In the genomic region with DNA sequence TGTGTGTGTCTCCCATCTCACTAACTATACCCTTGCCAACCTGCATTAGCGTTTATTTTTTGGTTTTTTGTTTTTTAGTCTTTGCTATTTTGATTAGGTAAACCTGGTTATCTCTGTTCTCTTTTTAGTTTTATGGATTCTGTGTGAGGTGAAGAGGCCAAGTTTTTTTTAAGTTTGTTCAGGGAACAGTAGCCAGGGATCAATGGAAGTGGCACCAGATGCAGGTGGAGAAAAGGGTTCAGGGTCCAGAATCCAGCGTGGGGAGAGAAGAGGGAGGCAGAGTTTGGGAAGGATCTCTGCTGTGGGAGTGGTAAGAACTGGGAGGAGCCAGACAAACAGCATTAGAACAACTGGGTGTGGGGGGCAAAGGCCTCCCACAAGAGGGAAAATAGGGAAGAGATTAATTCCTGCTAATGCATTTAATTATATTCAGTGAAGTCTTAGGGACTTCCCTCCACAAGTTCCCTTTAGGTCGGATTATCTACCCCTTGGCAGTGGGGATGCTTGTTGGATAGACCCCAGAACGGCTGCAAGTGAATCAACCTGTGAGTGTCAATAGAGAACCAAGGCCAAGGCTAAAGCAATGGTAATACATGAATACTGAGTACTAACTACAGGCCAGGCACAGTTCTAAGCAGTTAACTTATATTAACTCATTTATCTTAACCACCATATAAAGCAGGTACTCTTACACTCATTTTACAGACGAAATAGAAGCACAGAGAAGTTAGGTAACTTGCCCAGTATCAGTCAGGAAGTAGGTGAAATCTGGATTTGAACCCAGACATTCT, we compare ENCODE assay signal across 8 cellular contexts. TPM values are rescaled to one million over a fixed set of nuclear protein-coding genes. Genes with fewer than 3 reads are reported as not detected.
DNase-seq lines count a peak whose midpoint lies in the region; TF ChIP-seq lines count a peak whose summit lies in the region.

No MANE protein-coding gene starts in this region.

- WGBS in GM23248 (ENCODE audit: low coverage in 1 of 2, low lambda C conversion rate in 2 of 2, missing lambda C conversion rate in 2 of 2), 2 experiments: 62 to 71% methylated on average over 5 of the region's 5 CpGs

- peaks cover 41% of the 10 kb centered on the region for H3K79me2 ChIP-seq in GM23248 (ENCODE audit: insufficient read depth)

- H3K36me3 ChIP-seq in GM23248 (ENCODE audit: low read depth) (no peaks in the 10 kb centered on the region), SJCRH30 (no peaks in the 10 kb centered on the region)

- H3K27ac ChIP-seq in GM23248 (peak overlapping the region; percentile 99), SJCRH30 (peak overlapping the region; percentile 52)

- no peaks in the 10 kb centered on the region for H3K9me2 ChIP-seq in GM23248 (ENCODE audit: insufficient read depth)

- H4K20me1 ChIP-seq in GM23248 (ENCODE audit: insufficient read depth): no peaks in the 10 kb centered on the region; the same call in 1 of the 2 replicates

- peak overlapping the region; percentile 69 for H2AFZ ChIP-seq in GM23248

- H3K27me3 ChIP-seq in GM23248 (replicated peaks; ENCODE audit: insufficient read depth) (no peaks in the 10 kb centered on the region), SJCRH30 (no peaks in the 10 kb centered on the region)

- H3K4me2 ChIP-seq in GM23248 (ENCODE audit: unreplicated experiment): peak overlapping the region; percentile 95

- H3K9me3 ChIP-seq in GM23248 (ENCODE audit: low read depth) (no peaks in the 10 kb centered on the region), SJCRH30 (replicated peaks) (no peaks in the 10 kb centered on the region)

- DNase-seq in GM23248: no peak
- no peak for DNase-seq in SJCRH30
- DNase-seq in fibroblast of pulmonary artery (ENCODE audit: low read depth): no peak
- no peak for DNase-seq in skeletal muscle cell (ENCODE audit: low read depth)
- no peak for DNase-seq in H4 (ENCODE audit: low spot score)
- no peak for DNase-seq in NCI-H774 (lab: John Stamatoyannopoulos, UW)
- DNase-seq in cerebellar nuclear complex (lab: John Stamatoyannopoulos, UW): no peak
- no peak for DNase-seq in AML-193 (lab: John Stamatoyannopoulos, UW)

- H3K4me1 ChIP-seq in GM23248 (ENCODE audit: insufficient read depth): peaks cover 54% of the 10 kb centered on the region
- peaks cover 4% of the 10 kb centered on the region for H3K4me1 ChIP-seq in SJCRH30

- peak overlapping the region; percentile 100 for H3K9ac ChIP-seq in GM23248

- H3F3A ChIP-seq in GM23248 (ENCODE audit: insufficient read depth): peaks cover 39% of the 10 kb centered on the region

- no peak for TF ChIP-seq CTCF in fibroblast of pulmonary artery (IDR thresholded peaks at IDR 0.05; ENCODE audit: low read length, missing control alignments)

- in situ Hi-C loops in GM23248 (cut with MboI): no loop called here

- H3K4me3 ChIP-seq in GM23248 (peak overlapping the region; percentile 92), SJCRH30 (peak overlapping the region; percentile 73), fibroblast of pulmonary artery (replicated peaks; ENCODE audit: low read depth, low read length) (peak overlapping the region; percentile 99), skeletal muscle cell (ENCODE audit: low read depth, low read length) (peak overlapping the region; percentile 99)

RNA-seq across cellular contexts. Expression of gene GNAT2, which starts 0.6 kb away (rescaled TPM):
- not detected in 2 replicates for total RNA-seq in GM23248 (2014; rRNA removed; shearing (Covaris generic))
- polyA plus RNA-seq in GM23248 (2016; fragmentation: Nextera tagmentation; extraction: Ambion mirVana): 0.32 TPM in 1 of 2 replicates, not detected in the other
- 0.08 and 0.24 TPM in 2 replicates for total RNA-seq in SJCRH30 (2014; rRNA removed; shearing (Covaris generic))
- total RNA-seq in H4 (2014; rRNA removed; shearing (Covaris generic)): 0.46 TPM in 1 of 2 replicates, not detected in the other

RNA-seq across cellular contexts. Expression of gene AMPD2, which starts 0.8 kb away (rescaled TPM):
- 79.3 and 87.9 TPM in 2 replicates for total RNA-seq in GM23248 (2014; rRNA removed; shearing (Covaris generic))
- polyA plus RNA-seq in GM23248 (2016; fragmentation: Nextera tagmentation; extraction: Ambion mirVana): 61.1 and 61.3 TPM in 2 replicates
- 37.0 and 42.6 TPM in 2 replicates for total RNA-seq in SJCRH30 (2014; rRNA removed; shearing (Covaris generic))
- total RNA-seq in H4 (2014; rRNA removed; shearing (Covaris generic)): 37.0 and 41.6 TPM in 2 replicates

RNA-seq across cellular contexts. Expression of gene GSTM4, which starts 37.1 kb away (rescaled TPM):
- 6.2 and 7.7 TPM in 2 replicates for total RNA-seq in GM23248 (2014; rRNA removed; shearing (Covaris generic))
- polyA plus RNA-seq in GM23248 (2016; fragmentation: Nextera tagmentation; extraction: Ambion mirVana): 12.4 and 15.2 TPM in 2 replicates
- total RNA-seq in SJCRH30 (2014; rRNA removed; shearing (Covaris generic)): 2.5 and 3.0 TPM in 2 replicates
- 15.9 and 27.2 TPM in 2 replicates for total RNA-seq in H4 (2014; rRNA removed; shearing (Covaris generic))

RNA-seq across cellular contexts. Expression of gene GSTM2, which starts 49.0 kb away (rescaled TPM):
- 19.7 and 27.7 TPM in 2 replicates for total RNA-seq in GM23248 (2014; rRNA removed; shearing (Covaris generic))
- 40.1 and 41.2 TPM in 2 replicates for polyA plus RNA-seq in GM23248 (2016; fragmentation: Nextera tagmentation; extraction: Ambion mirVana)
- total RNA-seq in SJCRH30 (2014; rRNA removed; shearing (Covaris generic)): 3.4 and 5.9 TPM in 2 replicates
- total RNA-seq in H4 (2014; rRNA removed; shearing (Covaris generic)): 1.6 and 4.6 TPM in 2 replicates
